8 cellular contexts compared by ENCODE assay signal in the genomic region with DNA sequence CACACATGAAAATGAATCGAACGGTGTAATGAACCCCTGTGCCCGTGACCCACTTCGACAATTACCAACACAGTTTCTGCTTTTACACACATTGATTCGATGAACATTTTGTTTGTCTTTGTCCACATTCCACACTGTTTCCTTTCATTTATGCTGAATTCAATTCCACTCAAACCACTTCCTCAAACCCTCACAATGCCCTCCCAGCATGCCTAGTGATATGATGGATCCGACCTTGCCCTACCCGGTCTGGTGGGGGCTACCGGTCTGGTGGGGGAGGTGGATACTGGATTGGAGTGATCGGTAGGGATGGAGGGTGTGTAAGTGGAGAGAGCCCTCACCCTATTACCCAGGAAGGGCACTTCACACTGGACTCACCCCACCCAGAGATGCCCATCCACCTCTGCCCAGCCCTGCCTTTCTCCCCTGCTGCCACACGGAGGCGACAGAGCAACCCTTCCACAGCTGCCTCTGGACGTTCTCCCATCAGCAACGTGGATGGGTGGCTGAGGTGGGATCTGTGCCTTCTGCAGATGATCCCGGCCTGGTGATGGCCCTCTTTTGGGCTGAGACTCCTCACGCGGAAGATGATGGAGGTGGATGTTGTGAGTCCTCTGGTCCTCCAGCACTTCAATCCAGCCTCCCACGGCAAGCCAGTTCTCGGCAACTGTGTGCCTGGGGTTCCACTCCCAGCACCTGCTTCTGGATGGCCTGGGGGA. TPM values are rescaled to one million over a fixed set of nuclear protein-coding genes. Genes with fewer than 3 reads are reported as not detected.
DNase-seq lines count a peak whose midpoint lies in the region; ATAC-seq and TF ChIP-seq lines count a peak whose summit lies in the region.

No MANE protein-coding gene starts in this region.

- no peak; the same call in 1 of the 2 replicates for TF ChIP-seq CTCF in RWPE1 (conservative IDR thresholded peaks at IDR 0.05; ENCODE audit: low read depth)
- peak; percentile 96 for TF ChIP-seq CTCF in fibroblast of villous mesenchyme (IDR thresholded peaks at IDR 0.05; ENCODE audit: insufficient read depth, low read depth, low read length)
- TF ChIP-seq CTCF in transverse colon (IDR thresholded peaks at IDR 0.05): peak; percentile 78 to 93 (median 89)

- in situ Hi-C loops in transverse colon (cut with MboI; ENCODE audit: low pct_ligation_motif_present in 1 of 4, low pct_unique_long_range_greater_than_20kb in 1 of 4, low sequenced_read_pairs in 3 of 4): loop anchor here in 3 of 4 donors (5.0 to 10.0 kb wide), 3 partner anchors 52 to 260 kb away; no protein-coding TSS in a partner anchor

- TF ChIP-seq EP300 in transverse colon (IDR thresholded peaks at IDR 0.05; ENCODE audit: low read depth): no peak

- H3K36me3 ChIP-seq in transverse colon: no peaks in the 10 kb centered on the region

- no peak for ATAC-seq in GM21390 (IDR thresholded peaks at IDR 0.05; ENCODE audit: unreplicated experiment)

- CTCF ChIA-PET in RWPE1 (lab: Yijun Ruan, JAX): interaction anchor here (0.5 to 2.5 kb wide), 13 partner anchors 10 to 461 kb away, joined by 3 to 10 read pairs (median 4); partner anchors contain the start of gene P2RY2

- peaks cover 0 to 17% (median 6%) of the 10 kb centered on the region in 4 donors for H3K4me1 ChIP-seq in transverse colon

- H3K27me3 ChIP-seq in transverse colon: no peaks in the 10 kb centered on the region

- TF ChIP-seq POLR2A in transverse colon (IDR thresholded peaks at IDR 0.05): no peak

- no peak overlapping the region for H3K4me3 ChIP-seq in fibroblast of villous mesenchyme (ENCODE audit: low read depth, low read length)
- no peak overlapping the region for H3K4me3 ChIP-seq in transverse colon

- POLR2A ChIA-PET in RWPE1 (lab: Yijun Ruan, JAX; ENCODE audit: low non-redundant PET): interaction anchor here (0.6 to 1.0 kb wide), 2 partner anchors 10 to 52 kb away, joined by 4 read pairs; no protein-coding TSS in a partner anchor

- H3K27ac ChIP-seq in RWPE1 (peak overlapping the region; percentile 92), transverse colon (peak overlapping the region in 1 of 4 donors; percentile 28)

- WGBS in transverse colon (ENCODE audit: low coverage in 1 of 2), 2 donors: 35 to 56% methylated on average over 5 to 18 of the region's 18 CpGs

- intact Hi-C loops in transverse colon (cut with DNase I; ENCODE audit: low total_unique reads): loop anchor here (5.0 kb wide), 1 partner anchor 57 kb away; no protein-coding TSS in a partner anchor

- DNase-seq in DMS153 treated with DMSO at 0.1 percent for 48 hours (lab: John Stamatoyannopoulos, UW; ENCODE audit: unreplicated experiment) (peak; percentile 70), HuH-7 (ENCODE audit: low spot score) (peak; percentile 84), RWPE1 (ENCODE audit: low spot score) (peak; percentile 64), fibroblast of villous mesenchyme (ENCODE audit: low read depth) (peak; percentile 39), nucleus accumbens (lab: John Stamatoyannopoulos, UW) (peak in 33 of 56 donors; percentile 5 to 77 (median 24)), transverse colon (peak; percentile 82)
- peak; percentile 19 for DNase-seq in activated T-helper 9 cell treated with anti-CD3 and anti-CD28 coated beads, Interleukin-2, amount 50 U/mL, for 16 hours (ENCODE audit: low read depth)

- no peaks in the 10 kb centered on the region for H3K9me3 ChIP-seq in transverse colon

RNA-seq across cellular contexts. Expression of gene P2RY2, which starts 33.0 kb away (rescaled TPM):
- total RNA-seq in fibroblast of villous mesenchyme (under 0.01 TPM in 1 of 2 replicates, not detected in the other), transverse colon (10 to 100 TPM in 3 of 4 donors, 1 to 10 TPM in 1; 8.6 to 21.4 (median 12.6) TPM)

RNA-seq across cellular contexts. Expression of gene FCHSD2, which starts 43.0 kb away (rescaled TPM):
- total RNA-seq in fibroblast of villous mesenchyme: 11.2 and 12.2 TPM in 2 replicates
- 10 to 100 TPM in 3 of 4 donors, 1 to 10 TPM in 1; 9.1 to 15.9 (median 15.0) TPM for total RNA-seq in transverse colon

Comparison
In these comparisons a context has a peak if more than half of its experiments do, and no peak if none do; other contexts are left out.
1. DNase-seq: peak in every context shown above with its lines; median percentile 84 in HuH-7; 82 in transverse colon; 70 in DMS153 treated with DMSO at 0.1 percent for 48 hours; 64 in RWPE1; 39 in fibroblast of villous mesenchyme; 24 in nucleus accumbens; 19 in activated T-helper 9 cell treated with anti-CD3 and anti-CD28 coated beads, Interleukin-2, amount 50 U/mL, for 16 hours.